Comparison of ENCODE assay signal across 13 cellular contexts in the genomic region with DNA sequence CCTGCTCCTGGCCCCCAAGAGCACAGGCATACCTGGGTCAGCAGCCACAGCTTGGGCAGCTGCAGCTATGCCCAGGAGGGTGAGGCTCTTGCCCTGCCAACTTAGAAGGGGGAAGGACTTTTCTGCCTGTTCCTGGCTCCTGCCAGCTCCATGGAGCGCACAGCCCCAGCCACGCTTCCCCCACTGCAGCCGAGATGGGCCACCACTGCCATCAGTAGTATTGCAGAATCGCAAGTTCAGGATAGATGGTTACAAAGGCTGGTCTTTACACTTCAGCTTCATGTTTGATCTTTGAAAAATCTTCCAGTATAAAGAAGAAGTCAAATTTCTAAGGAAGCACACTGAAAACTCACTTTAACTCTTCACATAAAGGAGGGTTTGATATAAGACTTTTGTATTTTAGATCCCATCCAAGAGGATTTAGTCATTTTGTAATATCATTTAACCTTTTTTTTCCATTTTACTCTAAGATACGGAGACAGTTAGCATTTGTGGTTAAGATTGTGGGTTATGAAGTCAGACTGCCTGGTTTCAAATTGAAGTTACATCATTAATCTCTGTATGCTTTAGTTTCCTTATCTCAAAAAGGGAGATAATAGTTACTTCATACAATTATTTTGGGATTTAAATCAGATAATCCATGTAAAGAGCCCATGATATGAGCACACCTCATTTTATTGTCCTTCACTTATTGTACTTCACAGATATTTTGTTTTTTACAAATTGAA.
DNase-seq lines count a peak whose midpoint lies in the region; ATAC-seq and TF ChIP-seq lines count a peak whose summit lies in the region.
"Had no signal": no experiment of that assay in that cellular context is flagged by ENCODE, and none has a peak within 500 bp of the region (broad histone marks: within the 10 kb centered on the region; RNA-seq: fewer than 3 reads in every experiment).

No MANE protein-coding gene starts in this region.

- no peaks in the 10 kb centered on the region for H3K27me3 Mint-ChIP-seq in CD8-positive, alpha-beta T cell (ENCODE audit: low read depth)
- H3K27me3 Mint-ChIP-seq in activated CD4-positive, alpha-beta memory T cell treated with anti-CD3 and anti-CD28 coated beads for 36 hours: peaks cover 2% of the 10 kb centered on the region
- no peaks in the 10 kb centered on the region for H3K27me3 Mint-ChIP-seq in Calu3 (ENCODE audit: unreplicated experiment)
- no peaks in the 10 kb centered on the region for H3K27me3 Mint-ChIP-seq in type B pancreatic cell

- POLR2A ChIA-PET in CD8-positive, alpha-beta T cell (lab: Charles Lee): interaction anchor here (0.9 kb wide), 1 partner anchor 85 kb away, joined by 3 read pairs; no protein-coding TSS in a partner anchor
- POLR2A ChIA-PET in activated CD4-positive, alpha-beta memory T cell treated with anti-CD3 and anti-CD28 coated beads for 36 hours (lab: Charles Lee): interaction anchor here (0.7 kb wide), 1 partner anchor 12 kb away, joined by 3 read pairs; no protein-coding TSS in a partner anchor

- H3K4me2 ChIP-seq in KMS-11: peak overlapping the region; percentile 72
- H3K4me2 ChIP-seq: BLaER1 had no signal

- no peaks in the 10 kb centered on the region for H3K9me3 Mint-ChIP-seq in CD8-positive, alpha-beta T cell
- H3K9me3 Mint-ChIP-seq in activated CD4-positive, alpha-beta memory T cell treated with anti-CD3 and anti-CD28 coated beads for 36 hours: peaks cover 12% of the 10 kb centered on the region
- no peaks in the 10 kb centered on the region for H3K9me3 Mint-ChIP-seq in Calu3 (ENCODE audit: low read depth, unreplicated experiment)
- H3K9me3 Mint-ChIP-seq in type B pancreatic cell: no peaks in the 10 kb centered on the region

- H3K36me3 ChIP-seq in CD8-positive, alpha-beta T cell (ENCODE audit: insufficient read depth, low read length): no peaks in the 10 kb centered on the region
- H3K36me3 ChIP-seq in KMS-11 (ENCODE audit: insufficient read depth) (no peaks in the 10 kb centered on the region), adrenal gland (replicated peaks in 1 of 2) (no peaks in the 10 kb centered on the region)
- H3K36me3 ChIP-seq: heart left ventricle had no signal

- H3K9ac ChIP-seq in KMS-11: peak overlapping the region; percentile 1; the same call in 1 of the 2 replicates
- H3K9ac ChIP-seq: BLaER1 had no signal

- no peak for TF ChIP-seq CTCF in CD8-positive, alpha-beta T cell (IDR thresholded peaks at IDR 0.05)
- TF ChIP-seq CTCF in KMS-11 (conservative IDR thresholded peaks at IDR 0.05; ENCODE audit: low read depth, low read length) (no peak), Calu3 (IDR thresholded peaks at IDR 0.05; ENCODE audit: unreplicated experiment) (no peak), type B pancreatic cell (conservative IDR thresholded peaks at IDR 0.05) (no peak), adrenal gland (IDR thresholded peaks at IDR 0.05) (no peak)

- H3K4me3 Mint-ChIP-seq in CD8-positive, alpha-beta T cell: peak overlapping the region; percentile 23
- peak overlapping the region; percentile 35 for H3K4me3 Mint-ChIP-seq in activated CD4-positive, alpha-beta memory T cell treated with anti-CD3 and anti-CD28 coated beads for 36 hours
- no peak overlapping the region for H3K4me3 Mint-ChIP-seq in Calu3 (ENCODE audit: low read depth, unreplicated experiment)
- no peak overlapping the region for H3K4me3 Mint-ChIP-seq in type B pancreatic cell

- no peak for TF ChIP-seq POLR2A in adrenal gland (IDR thresholded peaks at IDR 0.05)

- peaks cover 9% of the 10 kb centered on the region for H3K4me1 ChIP-seq in CD8-positive, alpha-beta T cell (ENCODE audit: insufficient read depth, low read length)
- H3K4me1 ChIP-seq in KMS-11 (ENCODE audit: low read depth, poor library complexity, severe bottlenecking): peaks cover 51% of the 10 kb centered on the region
- H3K4me1 ChIP-seq in adrenal gland (replicated peaks in 1 of 2): no peaks in the 10 kb centered on the region
- H3K4me1 ChIP-seq: BLaER1, suprapubic skin had no signal

- no peaks in the 10 kb centered on the region for H3K79me2 ChIP-seq in KMS-11 (ENCODE audit: insufficient read depth, low read depth)

- BruUV-seq in Calu3 (replicated peaks; lab: Mats Ljungman, UMichigan): no TSS peak

- H3K36me3 Mint-ChIP-seq in CD8-positive, alpha-beta T cell: no peaks in the 10 kb centered on the region
- peaks cover 32% of the 10 kb centered on the region for H3K36me3 Mint-ChIP-seq in activated CD4-positive, alpha-beta memory T cell treated with anti-CD3 and anti-CD28 coated beads for 36 hours
- H3K36me3 Mint-ChIP-seq in Calu3 (ENCODE audit: insufficient read depth, unreplicated experiment): peaks cover 8% of the 10 kb centered on the region
- peaks cover 29% of the 10 kb centered on the region for H3K36me3 Mint-ChIP-seq in type B pancreatic cell

- H3K4me1 Mint-ChIP-seq in CD8-positive, alpha-beta T cell (ENCODE audit: low read depth): peaks cover 15% of the 10 kb centered on the region
- H3K4me1 Mint-ChIP-seq in activated CD4-positive, alpha-beta memory T cell treated with anti-CD3 and anti-CD28 coated beads for 36 hours (ENCODE audit: low read depth): peaks cover 29% of the 10 kb centered on the region
- H3K4me1 Mint-ChIP-seq in Calu3 (ENCODE audit: low read depth, unreplicated experiment) (peaks cover 7% of the 10 kb centered on the region), type B pancreatic cell (ENCODE audit: unreplicated experiment) (no peaks in the 10 kb centered on the region)

- no peaks in the 10 kb centered on the region for H3K27me3 ChIP-seq in CD8-positive, alpha-beta T cell (ENCODE audit: insufficient read depth, low read length)
- H3K27me3 ChIP-seq in KMS-11 (ENCODE audit: insufficient read depth, low read depth): no peaks in the 10 kb centered on the region
- no peaks in the 10 kb centered on the region for H3K27me3 ChIP-seq in adrenal gland
- H3K27me3 ChIP-seq: BLaER1, heart left ventricle, suprapubic skin had no signal

- no peak for DNase-seq in CD8-positive, alpha-beta T cell
- DNase-seq in activated CD4-positive, alpha-beta memory T cell treated with anti-CD3 and anti-CD28 coated beads for 36 hours: no peak
- peak; percentile 65 for DNase-seq in fibroblast of peridontal ligament (ENCODE audit: extremely low read depth)
- no peak for DNase-seq in Calu3
- no peak for DNase-seq in type B pancreatic cell (ENCODE audit: extremely low spot score, unreplicated experiment)
- no peak for DNase-seq in adrenal gland
- DNase-seq in activated gamma-delta T cell treated with Interleukin-2 at 50 U/mL for 16 hours: no peak
- DNase-seq: heart left ventricle, left colon, SW 1271 had no signal

- H3K27ac Mint-ChIP-seq in CD8-positive, alpha-beta T cell: peak overlapping the region; percentile 24
- no peak overlapping the region for H3K27ac Mint-ChIP-seq in activated CD4-positive, alpha-beta memory T cell treated with anti-CD3 and anti-CD28 coated beads for 36 hours
- H3K27ac Mint-ChIP-seq in Calu3 (ENCODE audit: unreplicated experiment) (no peak overlapping the region), type B pancreatic cell (no peak overlapping the region)

- peak overlapping the region; percentile 3; the same call in 1 of the 2 replicates for H2AFZ ChIP-seq in KMS-11 (ENCODE audit: low read depth)

- peak; percentile 63 for ATAC-seq in CD8-positive, alpha-beta T cell
- ATAC-seq: left colon had no signal

- no peaks in the 10 kb centered on the region for H3K9me3 ChIP-seq in CD8-positive, alpha-beta T cell (ENCODE audit: low read length)
- no peaks in the 10 kb centered on the region for H3K9me3 ChIP-seq in adrenal gland (replicated peaks in 1 of 3)
- H3K9me3 ChIP-seq: heart left ventricle, suprapubic skin had no signal

- no peaks in the 10 kb centered on the region for H4K20me1 ChIP-seq in KMS-11 (ENCODE audit: insufficient read depth)
- H4K20me1 ChIP-seq: BLaER1 had no signal

- no peak overlapping the region for H3K4me3 ChIP-seq in CD8-positive, alpha-beta T cell (ENCODE audit: low read depth, low read length)
- no peak overlapping the region for H3K4me3 ChIP-seq in KMS-11 (IDR thresholded peaks at IDR 0.05; ENCODE audit: insufficient read depth, low read depth, low read length)
- H3K4me3 ChIP-seq in adrenal gland: no peak overlapping the region
- H3K4me3 ChIP-seq: heart left ventricle, suprapubic skin had no signal

- WGBS in adrenal gland, 4 donors: 82 to 87% (median 85%) methylated on average over 5 of the region's 5 CpGs

- CTCF ChIA-PET in CD8-positive, alpha-beta T cell (lab: Charles Lee): no interaction called here
- CTCF ChIA-PET in activated CD4-positive, alpha-beta memory T cell treated with anti-CD3 and anti-CD28 coated beads for 36 hours (lab: Charles Lee): no interaction called here
- CTCF ChIA-PET in Calu3 (lab: Charles Lee): no interaction called here

- no peak overlapping the region for H3K27ac ChIP-seq in CD8-positive, alpha-beta T cell (ENCODE audit: low read depth, low read length)
- H3K27ac ChIP-seq in KMS-11: peak overlapping the region; percentile 50
- H3K27ac ChIP-seq in adrenal gland: no peak overlapping the region
- H3K27ac ChIP-seq: BLaER1, heart left ventricle, suprapubic skin had no signal

- intact Hi-C loops in CD8-positive, alpha-beta T cell (cut with DNase I, micrococcal nuclease): no loop called here
- intact Hi-C loops in activated CD4-positive, alpha-beta memory T cell treated with anti-CD3 and anti-CD28 coated beads for 36 hours (cut with micrococcal nuclease): loop anchor here (2.0 kb wide), 1 partner anchor 121 kb away; no protein-coding TSS in a partner anchor
- intact Hi-C loops in Calu3 (cut with micrococcal nuclease; ENCODE audit: unreplicated experiment): no loop called here
- intact Hi-C loops in adrenal gland (cut with DNase I): no loop called here

Comparison
In these comparisons a context has a peak if more than half of its experiments do, and no peak if none do; other contexts are left out.
1. H3K4me3 Mint-ChIP-seq: peak in CD8-positive, alpha-beta T cell (single experiment) and activated CD4-positive, alpha-beta memory T cell treated with anti-CD3 and anti-CD28 coated beads for 36 hours (single experiment); none in Calu3 (single experiment) and type B pancreatic cell (single experiment).